ENCODE assay signal across 8 cellular contexts in the genomic region with DNA sequence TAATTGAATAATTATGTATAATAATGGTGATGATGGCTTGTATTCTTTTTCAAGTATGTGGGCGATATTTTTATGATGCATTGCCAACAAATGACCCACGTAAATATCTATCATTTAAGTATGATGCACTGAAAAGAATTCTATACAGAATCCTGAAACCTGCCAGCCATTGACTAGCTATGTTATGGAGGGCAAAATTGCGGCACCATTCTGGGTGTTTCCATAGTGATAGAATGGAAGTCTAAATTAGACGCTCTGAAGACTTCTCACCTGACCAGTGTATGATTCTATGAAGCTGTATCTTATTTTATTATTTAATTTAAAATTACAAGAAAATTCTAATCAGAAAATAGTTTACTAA. TPM values are rescaled to one million over a fixed set of nuclear protein-coding genes. Genes with fewer than 3 reads are reported as not detected.
DNase-seq lines count a peak whose midpoint lies in the region; ATAC-seq and TF ChIP-seq lines count a peak whose summit lies in the region.

No MANE protein-coding gene starts in this region.

- no peak for TF ChIP-seq POLR2A in gastroesophageal sphincter (IDR thresholded peaks at IDR 0.05)

- ATAC-seq in activated CD4-positive, alpha-beta T cell treated with anti-CD3 and anti-CD28 coated beads for 36 hours = no peak
- ATAC-seq in gastroesophageal sphincter (no peak), HG02759 (IDR thresholded peaks at IDR 0.05; ENCODE audit: unreplicated experiment) (no peak)

- H3K27me3 Mint-ChIP-seq in activated CD4-positive, alpha-beta T cell treated with anti-CD3 and anti-CD28 coated beads for 36 hours = no peaks in the 10 kb centered on the region
- H3K27me3 Mint-ChIP-seq in glutamatergic neuron (ENCODE audit: unreplicated experiment) = peaks cover 2% of the 10 kb centered on the region

- H3K4me3 Mint-ChIP-seq in activated CD4-positive, alpha-beta T cell treated with anti-CD3 and anti-CD28 coated beads for 36 hours = peak overlapping the region; percentile 92
- no peak overlapping the region for H3K4me3 Mint-ChIP-seq in glutamatergic neuron (ENCODE audit: unreplicated experiment)

- no peak for TF ChIP-seq EP300 in gastroesophageal sphincter (IDR thresholded peaks at IDR 0.05)

- H3K27me3 ChIP-seq in SJSA1 (replicated peaks) (no peaks in the 10 kb centered on the region), gastroesophageal sphincter (no peaks in the 10 kb centered on the region), subcutaneous abdominal adipose tissue (ENCODE audit: control insufficient read depth in 5 of 5, insufficient read depth in 4 of 5, low read length in 5 of 5) (no peaks in the 10 kb centered on the region)

- intact Hi-C loops in activated CD4-positive, alpha-beta T cell treated with anti-CD3 and anti-CD28 coated beads for 36 hours (cut with DNase I, micrococcal nuclease) = loop anchor here (1.0 to 10.0 kb wide), 7 partner anchors 23 to 829 kb away; a partner anchor contains a TSS

- H3K4me3 ChIP-seq in SJSA1 (peak overlapping the region; percentile 64), gastroesophageal sphincter (peak overlapping the region; percentile 77 to 85), subcutaneous abdominal adipose tissue (ENCODE audit: low read depth in 1 of 5, low read length in 5 of 5) (peak overlapping the region; percentile 77 to 92 (median 87))

- WGBS in gastroesophageal sphincter (ENCODE audit: low coverage in 1 of 2), 2 donors = 19 to 23% methylated on average over 4 of the region's 4 CpGs

- no peaks in the 10 kb centered on the region for H3K9me3 Mint-ChIP-seq in activated CD4-positive, alpha-beta T cell treated with anti-CD3 and anti-CD28 coated beads for 36 hours (ENCODE audit: low read depth)
- no peaks in the 10 kb centered on the region for H3K9me3 Mint-ChIP-seq in glutamatergic neuron (ENCODE audit: unreplicated experiment)

- H3K4me1 Mint-ChIP-seq in activated CD4-positive, alpha-beta T cell treated with anti-CD3 and anti-CD28 coated beads for 36 hours = peaks cover 31% of the 10 kb centered on the region
- peaks cover 11% of the 10 kb centered on the region for H3K4me1 Mint-ChIP-seq in glutamatergic neuron (ENCODE audit: low read depth, unreplicated experiment)

- H3K4me1 ChIP-seq in SJSA1 (replicated peaks) (peaks cover 4% of the 10 kb centered on the region), gastroesophageal sphincter (peaks cover 0 to 44% (median 0%) of the 10 kb centered on the region in 3 donors), subcutaneous abdominal adipose tissue (ENCODE audit: control insufficient read depth in 5 of 5, insufficient read depth in 5 of 5, low read length in 5 of 5) (peaks cover 0 to 28% (median 11%) of the 10 kb centered on the region in 5 donors)

- H3K27ac ChIP-seq in SJSA1 = peak overlapping the region; percentile 64
- peak overlapping the region; percentile 63 to 95 (median 92) for H3K27ac ChIP-seq in gastroesophageal sphincter
- no peak overlapping the region for H3K27ac ChIP-seq in subcutaneous abdominal adipose tissue (ENCODE audit: low read depth, low read length)

- no peak for DNase-seq in activated CD4-positive, alpha-beta T cell treated with anti-CD3 and anti-CD28 coated beads for 36 hours
- DNase-seq in activated CD4-positive, alpha-beta T cell treated with anti-CD3 and anti-CD28 coated beads for 4 hours = no peak
- DNase-seq in SJSA1 (ENCODE audit: low read depth in 1 of 2, low spot score in 2 of 2) (no peak), Ammon's horn (ENCODE audit: low spot score) (no peak), glutamatergic neuron (no peak)

- H3K27ac Mint-ChIP-seq in activated CD4-positive, alpha-beta T cell treated with anti-CD3 and anti-CD28 coated beads for 36 hours = no peak overlapping the region
- H3K27ac Mint-ChIP-seq in glutamatergic neuron (ENCODE audit: unreplicated experiment) = no peak overlapping the region

- no peaks in the 10 kb centered on the region for H3K9me3 ChIP-seq in SJSA1 (replicated peaks)
- no peaks in the 10 kb centered on the region for H3K9me3 ChIP-seq in gastroesophageal sphincter
- no peaks in the 10 kb centered on the region for H3K9me3 ChIP-seq in subcutaneous abdominal adipose tissue (ENCODE audit: control insufficient read depth in 5 of 5, low read length in 5 of 5)

- POLR2A ChIA-PET in activated CD4-positive, alpha-beta T cell treated with anti-CD3 and anti-CD28 coated beads for 36 hours (lab: Charles Lee) = interaction anchor here (0.6 to 1.5 kb wide), 4 partner anchors 22 to 172 kb away, joined by 3 to 4 read pairs (median 4); no protein-coding TSS in a partner anchor

- peaks cover 28% of the 10 kb centered on the region for H3K36me3 Mint-ChIP-seq in activated CD4-positive, alpha-beta T cell treated with anti-CD3 and anti-CD28 coated beads for 36 hours (ENCODE audit: low read depth)
- H3K36me3 Mint-ChIP-seq in glutamatergic neuron (ENCODE audit: unreplicated experiment) = no peaks in the 10 kb centered on the region

- peaks cover 29% of the 10 kb centered on the region for H3K36me3 ChIP-seq in SJSA1
- peaks cover 2 to 13% of the 10 kb centered on the region in 2 donors for H3K36me3 ChIP-seq in gastroesophageal sphincter
- peaks cover 2 to 18% (median 6%) of the 10 kb centered on the region in 5 donors for H3K36me3 ChIP-seq in subcutaneous abdominal adipose tissue (ENCODE audit: control insufficient read depth in 5 of 5, insufficient read depth in 5 of 5, low read length in 5 of 5)

- H3K9ac ChIP-seq in subcutaneous abdominal adipose tissue (ENCODE audit: low read length in 5 of 5) = peak overlapping the region in 4 of 5 donors; percentile 43 to 73 (median 56)

- TF ChIP-seq CTCF in gastroesophageal sphincter (IDR thresholded peaks at IDR 0.05) (no peak), glutamatergic neuron (IDR thresholded peaks at IDR 0.05; ENCODE audit: partially characterized antibody, unreplicated experiment) (no peak)

- CTCF ChIA-PET in activated CD4-positive, alpha-beta T cell treated with anti-CD3 and anti-CD28 coated beads for 36 hours (lab: Charles Lee) = interaction anchor here (0.9 to 1.8 kb wide), 8 partner anchors 10 to 629 kb away, joined by 3 to 6 read pairs (median 4); no protein-coding TSS in a partner anchor

RNA-seq across cellular contexts. Expression of a gene that starts 0.7 kb away (rescaled TPM):
- 10 to 100 TPM; 30.3 to 33.1 TPM for total RNA-seq in activated CD4-positive, alpha-beta T cell treated with anti-CD3 and anti-CD28 coated beads for 36 hours
- 16.0 and 22.7 TPM in 2 replicates for total RNA-seq in SJSA1 (2014; rRNA removed; shearing (Covaris generic))
- 10 to 100 TPM; 12.4 to 48.4 (median 20.2) TPM for total RNA-seq in gastroesophageal sphincter
- 32.1 TPM for total RNA-seq in glutamatergic neuron (ENCODE audit: unreplicated experiment)

RNA-seq across cellular contexts. Expression of a gene that starts 12.6 kb away (rescaled TPM):
- total RNA-seq in activated CD4-positive, alpha-beta T cell treated with anti-CD3 and anti-CD28 coated beads for 36 hours = 10 to 100 TPM in 1 of 2 experiments, 1 to 10 TPM in 1; 10.0 to 11.0 TPM
- total RNA-seq in SJSA1 (2014; rRNA removed; shearing (Covaris generic)) = not detected in 2 replicates
- total RNA-seq in gastroesophageal sphincter (1 to 10 TPM in 1 of 4 donors, under 1 TPM in 2, not detected in 1; 0.54 to 2.2 (median 0.77) TPM), glutamatergic neuron (ENCODE audit: unreplicated experiment) (not detected)
